Comparison of ENCODE assay signal across 1 cellular context in genomic region chr9:83642784-83643183, GRCh38.
TF ChIP-seq lines count a peak whose summit lies in the region.

No MANE protein-coding gene starts in this region.

TF ChIP-seq in K562, 482 proteins besides CTCF, POLR2A, EP300 and RAD21:
- TF ChIP-seq TRIM25 (IDR thresholded peaks at IDR 0.05; ENCODE audit: borderline replicate concordance) (no peak), ZNF184 (CRISPR knock-in tag; IDR thresholded peaks at IDR 0.05) (no peak), CC2D1A (IDR thresholded peaks at IDR 0.05) (no peak), PHF20 (IDR thresholded peaks at IDR 0.05; ENCODE audit: partially characterized antibody) (no peak), DIDO1 (tag; IDR thresholded peaks at IDR 0.05; ENCODE audit: low read depth) (no peak), CCNT2 (IDR thresholded peaks at IDR 0.05; ENCODE audit: borderline replicate concordance, extremely low read depth, insufficient read length, low read depth, low read length) (no peak), ZNF785 (CRISPR knock-in tag; IDR thresholded peaks at IDR 0.05) (no peak)
TF ChIP-seq in K562: peak in this region for 0.
